In genomic region chr2:117888897-117889296, GRCh38 we compare ENCODE assay signal across 23 cellular contexts.
DNase-seq lines count a peak whose midpoint lies in the region; ATAC-seq and TF ChIP-seq lines count a peak whose summit lies in the region.
"Had no signal": no experiment of that assay in that cellular context is flagged by ENCODE, and none has a peak within 500 bp of the region (broad histone marks: within the 10 kb centered on the region; RNA-seq: fewer than 3 reads in every experiment).

No MANE protein-coding gene starts in this region.

- H3K9me3 ChIP-seq in OCI-LY7 (ENCODE audit: low read length), result peaks cover 12% of the 10 kb centered on the region
- H3K9me3 ChIP-seq: SK-N-SH had no signal

- no peak overlapping the region for H3K27ac ChIP-seq in OCI-LY7 (ENCODE audit: low read depth, low read length, poor library complexity, severe bottlenecking)
- H3K27ac ChIP-seq: C4-2B had no signal

- DNase-seq in OCI-LY7 (ENCODE audit: low spot score) (no peak), pons (ENCODE audit: low spot score) (no peak), kidney tubule cell (ENCODE audit: low spot score) (no peak), NCI-H2107 treated with DMSO at 0.1 percent for 48 hours (lab: John Stamatoyannopoulos, UW; ENCODE audit: unreplicated experiment) (no peak)
- DNase-seq: Calu3; CD8-positive, alpha-beta memory T cell; DMS153; Karpas-422; NCI-H187 treated with DMSO at 0.1 percent for 48 hours; NCI-H2107; NCI-H510A treated with DMSO at 0.1 percent for 48 hours; NCI-H748 treated with DMSO at 0.1 percent for 48 hours; NK-92 treated with Interleukin-12 subunit alpha and Interleukin-12 subunit beta, amount 100 ng/mL, for 24 hours; SIG-M5; SK-N-SH; T-helper 2 cell had no signal

- H2AFZ ChIP-seq in OCI-LY7 (ENCODE audit: low read length), result peak overlapping the region; percentile 49; the same call in 1 of the 2 replicates

- no peak overlapping the region for H3K4me2 ChIP-seq in OCI-LY7 (ENCODE audit: low read length)
- H3K4me2 ChIP-seq: SK-N-SH had no signal

- intact Hi-C loops in OCI-LY7 (cut with micrococcal nuclease; ENCODE audit: unreplicated experiment), result no loop called here

- H3K36me3 ChIP-seq in OCI-LY7 (ENCODE audit: insufficient read depth, low read length), result no peaks in the 10 kb centered on the region

- no TSS peak for BruUV-seq in OCI-LY7 (replicated peaks; lab: Mats Ljungman, UMichigan)

- POLR2A ChIA-PET in OCI-LY7 (lab: Charles Lee), result interaction anchor here (0.7 to 1.2 kb wide), 2 partner anchors 8 to 462 kb away, joined by 3 to 4 read pairs; no protein-coding TSS in a partner anchor

- H3K79me2 ChIP-seq in OCI-LY7 (ENCODE audit: insufficient read depth, low read depth, low read length), result no peaks in the 10 kb centered on the region

- TF ChIP-seq CTCF in OCI-LY7 (conservative IDR thresholded peaks at IDR 0.05; ENCODE audit: low read length), result no peak

- CTCF ChIA-PET in OCI-LY7 (lab: Charles Lee; ENCODE audit: unreplicated experiment), result no interaction called here

- H3K9me2 ChIP-seq in OCI-LY7 (ENCODE audit: insufficient read depth, low read length), result no peaks in the 10 kb centered on the region
- H3K9me2 ChIP-seq: SK-N-SH had no signal

- ATAC-seq in GM18502 (IDR thresholded peaks at IDR 0.05; ENCODE audit: poor library complexity, unreplicated experiment), result peak; percentile 49
- peak; percentile 49 for ATAC-seq in GM21390 (IDR thresholded peaks at IDR 0.05; ENCODE audit: unreplicated experiment)
- peak; percentile 67 for ATAC-seq in HG03342 (IDR thresholded peaks at IDR 0.05; ENCODE audit: unreplicated experiment)
- ATAC-seq in GM19351 (IDR thresholded peaks at IDR 0.05; ENCODE audit: unreplicated experiment), result no peak
- ATAC-seq: HCT116, Panc1 had no signal

- H3K4me1 ChIP-seq in OCI-LY7 (ENCODE audit: insufficient read depth, low read length, poor library complexity, severe bottlenecking), result no peaks in the 10 kb centered on the region

- no peaks in the 10 kb centered on the region for H4K20me1 ChIP-seq in OCI-LY7 (ENCODE audit: insufficient read depth, low read length)

- H3K4me3 ChIP-seq in OCI-LY7 (ENCODE audit: low read depth, low read length, poor library complexity, severe bottlenecking), result no peak overlapping the region
